ENCODE assay signal across 8 cellular contexts in genomic region chr9:95516221-95516735, GRCh38. TPM values are rescaled to one million over a fixed set of nuclear protein-coding genes. Genes with fewer than 3 reads are reported as not detected.
A peak's percentile ranks its signal among the peaks of the same experiment; 100 is the strongest.
DNase-seq lines count a peak whose midpoint lies in the region; TF ChIP-seq lines count a peak whose summit lies in the region.

No MANE protein-coding gene starts in this region.

- H3K9me3 Mint-ChIP-seq in endothelial cell (ENCODE audit: unreplicated experiment), result no peaks in the 10 kb centered on the region
- H3K9me3 Mint-ChIP-seq in nephron progenitor cell, result peaks cover 3% of the 10 kb centered on the region

- CTCF ChIA-PET in RWPE1 (lab: Yijun Ruan, JAX), result no interaction called here

- POLR2A ChIA-PET in RWPE1 (lab: Yijun Ruan, JAX; ENCODE audit: low non-redundant PET), result no interaction called here

- H3K36me3 Mint-ChIP-seq in endothelial cell (ENCODE audit: low read depth, unreplicated experiment), result peaks cover 3% of the 10 kb centered on the region
- no peaks in the 10 kb centered on the region for H3K36me3 Mint-ChIP-seq in nephron progenitor cell (ENCODE audit: low read depth)

- H3K4me1 Mint-ChIP-seq in endothelial cell (ENCODE audit: unreplicated experiment) (peaks cover 29% of the 10 kb centered on the region), nephron progenitor cell (peaks cover 54% of the 10 kb centered on the region)

- DNase-seq in RWPE1 (ENCODE audit: low spot score), result no peak
- DNase-seq in endothelial cell (ENCODE audit: low spot score), result peak; percentile 42
- DNase-seq in nephron progenitor cell, result peak; percentile 58
- DNase-seq in NCI-H146 treated with DMSO at 0.1 percent for 48 hours (lab: John Stamatoyannopoulos, UW; ENCODE audit: unreplicated experiment), result no peak
- no peak for DNase-seq in SKM-1 (lab: John Stamatoyannopoulos, UW; ENCODE audit: unreplicated experiment)
- no peak for DNase-seq in GF-D8 (lab: John Stamatoyannopoulos, UW)
- DNase-seq in SIG-M5 (lab: John Stamatoyannopoulos, UW), result no peak

- peak overlapping the region; percentile 91 for H3K27ac Mint-ChIP-seq in endothelial cell (ENCODE audit: unreplicated experiment)
- H3K27ac Mint-ChIP-seq in nephron progenitor cell, result peak overlapping the region; percentile 73

- TF ChIP-seq CTCF in GM12875 (IDR thresholded peaks at IDR 0.05; ENCODE audit: borderline replicate concordance, insufficient read depth, low read depth, low read length) (no peak), RWPE1 (conservative IDR thresholded peaks at IDR 0.05; ENCODE audit: low read depth) (no peak), endothelial cell (IDR thresholded peaks at IDR 0.05; ENCODE audit: unreplicated experiment) (no peak), nephron progenitor cell (IDR thresholded peaks at IDR 0.05) (no peak)

- H3K4me3 ChIP-seq in GM12875 (ENCODE audit: low read depth, low read length), result peak overlapping the region; percentile 44

- H3K27me3 Mint-ChIP-seq in endothelial cell (ENCODE audit: unreplicated experiment), result peaks cover 9% of the 10 kb centered on the region
- H3K27me3 Mint-ChIP-seq in nephron progenitor cell (ENCODE audit: low read depth, poor library complexity), result peaks cover 26% of the 10 kb centered on the region

- peak overlapping the region; percentile 97 for H3K4me3 Mint-ChIP-seq in endothelial cell (ENCODE audit: unreplicated experiment)
- peak overlapping the region; percentile 93 for H3K4me3 Mint-ChIP-seq in nephron progenitor cell

- peak overlapping the region; percentile 65 for H3K27ac ChIP-seq in RWPE1

RNA-seq across cellular contexts. Expression of gene PTCH1, which starts 0.5 kb away (rescaled TPM):
- total RNA-seq in endothelial cell (ENCODE audit: unreplicated experiment), result 24.1 TPM

Comparison
In these comparisons a context has a peak if more than half of its experiments do, and no peak if none do; other contexts are left out.
1. DNase-seq: peak in endothelial cell (single experiment) and nephron progenitor cell (single experiment); none in RWPE1 (single experiment), NCI-H146 treated with DMSO at 0.1 percent for 48 hours (single experiment), SKM-1 (single experiment), GF-D8 (single experiment) and SIG-M5 (single experiment).